ENCODE assay signal across 8 cellular contexts in the genomic region with DNA sequence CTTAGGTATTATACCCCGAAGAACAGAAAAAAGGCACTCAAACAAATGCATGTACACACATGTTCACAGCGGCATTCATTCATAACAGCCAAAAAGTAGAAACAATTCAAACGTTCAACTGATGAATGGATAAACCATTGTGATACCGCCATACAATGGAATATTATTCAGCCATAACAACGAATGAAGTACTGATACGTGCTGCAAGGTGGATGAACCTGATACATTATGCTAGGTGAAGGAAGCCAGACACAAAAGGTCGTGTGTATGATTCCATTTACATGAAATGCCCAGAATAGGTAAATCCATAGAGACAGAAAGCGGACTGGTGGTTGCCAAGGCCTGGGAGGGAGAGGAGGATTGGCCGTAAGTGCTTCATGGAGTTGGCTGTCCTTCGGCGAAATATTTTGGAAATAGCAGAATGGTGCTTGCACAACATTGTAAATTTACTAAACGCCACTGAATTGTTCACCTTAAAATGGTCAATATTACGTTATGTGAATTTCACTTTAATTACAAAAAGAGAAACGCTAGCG.
DNase-seq lines count a peak whose midpoint lies in the region; ATAC-seq and TF ChIP-seq lines count a peak whose summit lies in the region.

No MANE protein-coding gene starts in this region.

- no peak for TF ChIP-seq POLR2A in uterus (IDR thresholded peaks at IDR 0.05)

- no peaks in the 10 kb centered on the region for H3K27me3 ChIP-seq in uterus

- peak overlapping the region; percentile 82 to 87 for H3K27ac ChIP-seq in uterus

- no peaks in the 10 kb centered on the region for H3K27me3 Mint-ChIP-seq in activated CD4-positive, alpha-beta T cell treated with anti-CD3 and anti-CD28 coated beads, Interleukin-2, amount 10 ng/mL, durations not matched to agents 24 days and 14 days
- H3K27me3 Mint-ChIP-seq in chondrocyte (ENCODE audit: low read depth): no peaks in the 10 kb centered on the region
- no peaks in the 10 kb centered on the region for H3K27me3 Mint-ChIP-seq in memory B cell

- no peaks in the 10 kb centered on the region for H3K9me3 ChIP-seq in uterus

- peak overlapping the region; percentile 92 for H3K27ac Mint-ChIP-seq in activated CD4-positive, alpha-beta T cell treated with anti-CD3 and anti-CD28 coated beads, Interleukin-2, amount 10 ng/mL, durations not matched to agents 24 days and 14 days
- H3K27ac Mint-ChIP-seq in chondrocyte (ENCODE audit: unreplicated experiment) (peak overlapping the region; percentile 89), memory B cell (peak overlapping the region; percentile 92)

- H3K36me3 ChIP-seq in uterus: no peaks in the 10 kb centered on the region

- DNase-seq in activated CD4-positive, alpha-beta T cell treated with anti-CD3 and anti-CD28 coated beads, Interleukin-2, amount 10 ng/mL, durations not matched to agents 24 days and 14 days: no peak
- DNase-seq in activated CD4-positive, alpha-beta T cell treated with anti-CD3 and anti-CD28 coated beads, Interleukin-2, amount 50 U/mL, for 48 hours: no peak
- DNase-seq in NCI-H524 treated with DMSO at 0.1 percent for 48 hours (lab: John Stamatoyannopoulos, UW): peak; percentile 34
- no peak for DNase-seq in chondrocyte (ENCODE audit: low spot score)
- no peak for DNase-seq in memory B cell (ENCODE audit: low spot score in 2 of 2)
- DNase-seq in uterus: no peak
- DNase-seq in NCI-H82 (lab: John Stamatoyannopoulos, UW): no peak

- no peaks in the 10 kb centered on the region for H3K9me3 Mint-ChIP-seq in activated CD4-positive, alpha-beta T cell treated with anti-CD3 and anti-CD28 coated beads, Interleukin-2, amount 10 ng/mL, durations not matched to agents 24 days and 14 days
- H3K9me3 Mint-ChIP-seq in chondrocyte (ENCODE audit: low read depth) (no peaks in the 10 kb centered on the region), memory B cell (no peaks in the 10 kb centered on the region)

- ATAC-seq in HG02642 (IDR thresholded peaks at IDR 0.05; ENCODE audit: poor library complexity, unreplicated experiment) (peak; percentile 20), memory B cell (ENCODE audit: low read depth) (no peak)

- TF ChIP-seq CTCF in chondrocyte (IDR thresholded peaks at IDR 0.05) (no peak), uterus (IDR thresholded peaks at IDR 0.05) (no peak)

- H3K4me3 Mint-ChIP-seq in activated CD4-positive, alpha-beta T cell treated with anti-CD3 and anti-CD28 coated beads, Interleukin-2, amount 10 ng/mL, durations not matched to agents 24 days and 14 days: peak overlapping the region; percentile 99
- H3K4me3 Mint-ChIP-seq in chondrocyte (ENCODE audit: unreplicated experiment) (peak overlapping the region; percentile 96), memory B cell (peak overlapping the region; percentile 94)

- peaks cover 43% of the 10 kb centered on the region for H3K4me1 Mint-ChIP-seq in activated CD4-positive, alpha-beta T cell treated with anti-CD3 and anti-CD28 coated beads, Interleukin-2, amount 10 ng/mL, durations not matched to agents 24 days and 14 days
- H3K4me1 Mint-ChIP-seq in chondrocyte (ENCODE audit: low read depth) (peaks cover 30% of the 10 kb centered on the region), memory B cell (peaks cover 34% of the 10 kb centered on the region)

- peak overlapping the region; percentile 86 to 94 for H3K4me3 ChIP-seq in uterus

- peaks cover 3 to 8% of the 10 kb centered on the region in 2 donors for H3K4me1 ChIP-seq in uterus

- peaks cover 27% of the 10 kb centered on the region for H3K36me3 Mint-ChIP-seq in activated CD4-positive, alpha-beta T cell treated with anti-CD3 and anti-CD28 coated beads, Interleukin-2, amount 10 ng/mL, durations not matched to agents 24 days and 14 days (ENCODE audit: low read depth)
- H3K36me3 Mint-ChIP-seq in chondrocyte (ENCODE audit: low read depth) (peaks cover 10% of the 10 kb centered on the region), memory B cell (peaks cover 13% of the 10 kb centered on the region)

- intact Hi-C loops in activated CD4-positive, alpha-beta T cell treated with anti-CD3 and anti-CD28 coated beads, Interleukin-2, amount 10 ng/mL, durations not matched to agents 24 days and 14 days (cut with micrococcal nuclease): loop anchor here (1.0 to 5.0 kb wide), 13 partner anchors 96 to 1104 kb away; partner anchors contain the start of genes ELP2, GALNT1, INO80C and KIAA1328
- intact Hi-C loops in uterus (cut with DNase I; ENCODE audit: low total_unique reads): no loop called here
